Comparison of ENCODE assay signal across 1 cellular context in genomic region chr2:222919841-222920609, GRCh38.
TF ChIP-seq lines count a peak whose summit lies in the region.

No MANE protein-coding gene starts in this region.

TF ChIP-seq in SK-N-SH, 30 proteins besides CTCF, POLR2A, EP300 and RAD21 (continued from another document):
- TF ChIP-seq REST (IDR thresholded peaks at IDR 0.05; ENCODE audit: low read depth, low read length) (0 out of 2 replicates have a peak, but pooled peaks have one; percentile 25), NRF1 (IDR thresholded peaks at IDR 0.05; ENCODE audit: low read depth, low read length) (no peak), USF2 (IDR thresholded peaks at IDR 0.05; ENCODE audit: borderline replicate concordance, low read depth, low read length) (no peak), MEF2A (IDR thresholded peaks at IDR 0.05; ENCODE audit: borderline replicate concordance, low read depth) (0 out of 2 replicates have a peak, but pooled peaks have one; percentile 17), YY1 (IDR thresholded peaks at IDR 0.05; ENCODE audit: low read depth) (no peak), RXRA (IDR thresholded peaks at IDR 0.05; ENCODE audit: borderline replicate concordance, low read depth) (peak; percentile 72; the same call in 1 of the 2 replicates), USF1 (IDR thresholded peaks at IDR 0.05; ENCODE audit: borderline replicate concordance, low read depth) (peak; percentile 53; the same call in 1 of the 2 replicates), SMC3 (IDR thresholded peaks at IDR 0.05; ENCODE audit: low read depth, low read length) (no peak), FOSL2 (IDR thresholded peaks at IDR 0.05; ENCODE audit: borderline replicate concordance, low read depth) (peak; percentile 92), ELF1 (IDR thresholded peaks at IDR 0.05) (no peak), MAX (IDR thresholded peaks at IDR 0.05; ENCODE audit: low read depth) (0 out of 2 replicates have a peak, but pooled peaks have one; percentile 39), IRF3 (IDR thresholded peaks at IDR 0.05; ENCODE audit: low read depth, low read length) (no peak), RCOR1 (IDR thresholded peaks at IDR 0.05; ENCODE audit: low read length) (no peak), GATA2 (CRISPR knock-in tag; IDR thresholded peaks at IDR 0.05) (no peak), FOXM1 (IDR thresholded peaks at IDR 0.05; ENCODE audit: low read depth) (no peak), TEAD4 (IDR thresholded peaks at IDR 0.05; ENCODE audit: borderline replicate concordance, insufficient read depth) (no peak; the same call in 1 of the 2 replicates), TAF1 (IDR thresholded peaks at IDR 0.05; ENCODE audit: borderline replicate concordance, low read depth, low read length) (no peak), RFX5 (IDR thresholded peaks at IDR 0.05; ENCODE audit: low read length) (no peak), NFIC (IDR thresholded peaks at IDR 0.05; ENCODE audit: borderline replicate concordance) (peak; percentile 51), MXI1 (IDR thresholded peaks at IDR 0.05; ENCODE audit: low read depth, low read length) (no peak), TCF12 (IDR thresholded peaks at IDR 0.05) (peak; percentile 70), PBX3 (IDR thresholded peaks at IDR 0.05) (0 out of 2 replicates have a peak, but pooled peaks have one; percentile 21), ZBTB33 (IDR thresholded peaks at IDR 0.05; ENCODE audit: borderline replicate concordance, low read depth) (no peak)
